8 cellular contexts compared by ENCODE assay signal in genomic region chr7:155198901-155199845, GRCh38.
A peak's percentile ranks its signal among the peaks of the same experiment; 100 is the strongest.
DNase-seq lines count a peak whose midpoint lies in the region; TF ChIP-seq lines count a peak whose summit lies in the region.

No MANE protein-coding gene starts in this region.

- CTCF ChIA-PET in GM10248 (lab: Yijun Ruan, JAX): interaction anchor here (0.7 to 2.5 kb wide), 6 partner anchors 8 to 272 kb away, joined by 3 to 11 read pairs (median 3); no protein-coding TSS in a partner anchor

- POLR2A ChIA-PET in GM10248 (lab: Yijun Ruan, JAX): interaction anchor here (0.9 kb wide), 1 partner anchor 8 kb away, joined by 3 read pairs; no protein-coding TSS in a partner anchor

- H3K4me2 ChIP-seq in GM23248 (ENCODE audit: unreplicated experiment): no peak overlapping the region

- H3K27me3 ChIP-seq in GM23248 (replicated peaks; ENCODE audit: insufficient read depth): no peaks in the 10 kb centered on the region

- H3K9ac ChIP-seq in GM23248: no peak overlapping the region

- H3K9me2 ChIP-seq in GM23248 (ENCODE audit: insufficient read depth): no peaks in the 10 kb centered on the region

- H3K36me3 ChIP-seq in GM23248 (ENCODE audit: low read depth): no peaks in the 10 kb centered on the region

- no peaks in the 10 kb centered on the region for H4K20me1 ChIP-seq in GM23248 (ENCODE audit: insufficient read depth)

- H3K9me3 ChIP-seq in GM23248 (ENCODE audit: low read depth): no peaks in the 10 kb centered on the region

- in situ Hi-C loops in GM23248 (cut with MboI): no loop called here

- H3K4me1 ChIP-seq in GM23248 (ENCODE audit: insufficient read depth): peaks cover 10% of the 10 kb centered on the region

- no peak overlapping the region for H3K4me3 ChIP-seq in GM23248

- H3F3A ChIP-seq in GM23248 (ENCODE audit: insufficient read depth): peaks cover 1% of the 10 kb centered on the region; the same call in 1 of the 2 replicates

- no peak overlapping the region for H2AFZ ChIP-seq in GM23248

- H3K27ac ChIP-seq in GM23248 (no peak overlapping the region), VCaP (peak overlapping the region; percentile 18; the same call in 1 of the 2 replicates)

- TF ChIP-seq CTCF in GM10248 (IDR thresholded peaks at IDR 0.05; ENCODE audit: control extremely low read depth, extremely low read depth, low read depth, missing control alignments): no peak
- no peak for TF ChIP-seq CTCF in VCaP (conservative IDR thresholded peaks at IDR 0.05)

- no peaks in the 10 kb centered on the region for H3K79me2 ChIP-seq in GM23248 (ENCODE audit: insufficient read depth)

- WGBS in GM23248 (ENCODE audit: low coverage in 1 of 2, low lambda C conversion rate in 2 of 2, missing lambda C conversion rate in 2 of 2), 2 experiments: 70 to 74% methylated on average over 13 of the region's 13 CpGs

- peak; percentile 51 for DNase-seq in GM10248 (ENCODE audit: extremely low spot score)
- peak; percentile 62 for DNase-seq in GM23248
- DNase-seq in kidney glomerular epithelial cell (lab: John Stamatoyannopoulos, UW): peak; percentile 93
- no peak for DNase-seq in inferior parietal cortex (ENCODE audit: extremely low spot score)
- DNase-seq in NCI-H82 treated with DMSO at 0.1 percent for 48 hours (lab: John Stamatoyannopoulos, UW; ENCODE audit: unreplicated experiment): no peak
- no peak for DNase-seq in GF-D8 (lab: John Stamatoyannopoulos, UW)
- DNase-seq in GOT3 (lab: John Stamatoyannopoulos, UW): no peak

Comparison
In these comparisons a context has a peak if more than half of its experiments do, and no peak if none do; other contexts are left out.
1. DNase-seq: peak in GM10248 (single experiment), GM23248 (single experiment) and kidney glomerular epithelial cell (single experiment); none in inferior parietal cortex (single experiment), NCI-H82 treated with DMSO at 0.1 percent for 48 hours (single experiment), GF-D8 (single experiment) and GOT3 (single experiment).